ENCODE assay signal across 1 cellular context in the genomic region with DNA sequence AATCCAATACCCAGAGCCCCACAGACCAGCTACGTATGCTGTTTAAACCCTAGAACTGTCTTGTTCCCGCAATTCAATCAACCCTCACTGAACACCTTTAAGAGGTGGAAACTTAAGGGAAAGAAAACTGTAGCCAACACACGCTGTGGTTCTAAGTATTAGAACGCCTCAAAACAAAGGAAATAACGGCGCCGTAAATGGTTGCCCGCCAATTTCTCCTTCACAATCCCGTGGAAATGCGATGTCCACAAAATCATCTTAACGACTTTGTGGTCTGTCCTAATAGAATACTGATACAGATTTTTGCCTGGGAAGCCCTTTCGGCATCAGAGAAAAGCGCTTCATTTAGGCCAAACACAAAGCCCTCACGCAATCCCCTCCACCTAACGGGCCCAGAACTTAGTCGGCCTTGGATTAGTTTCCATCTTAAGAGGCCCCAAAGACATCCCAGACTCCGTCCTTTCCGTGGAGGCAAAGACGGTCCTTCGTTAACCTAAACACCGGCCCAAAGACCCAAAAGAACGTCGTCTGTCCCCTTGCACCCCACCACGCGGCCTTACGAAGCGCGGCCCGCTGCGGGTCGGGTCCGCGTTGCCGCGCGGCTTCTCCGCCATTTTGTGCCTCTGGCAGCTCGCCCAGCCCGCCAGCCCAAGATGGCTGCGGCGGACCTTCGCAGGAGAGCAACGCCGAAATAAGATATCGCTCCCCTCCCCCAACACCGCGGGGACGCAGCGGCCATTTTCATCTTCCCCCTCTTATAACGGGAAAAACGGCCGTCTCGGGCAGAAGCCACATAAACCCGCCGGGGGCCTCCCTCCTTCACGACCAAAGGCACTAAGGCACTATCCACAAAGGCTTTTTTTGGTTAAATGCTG.
A peak's percentile ranks its signal among the peaks of the same experiment; 100 is the strongest.
TF ChIP-seq lines count a peak whose summit lies in the region.

No MANE protein-coding gene starts in this region.

TF ChIP-seq in SK-N-SH, 30 proteins besides CTCF, POLR2A, EP300 and RAD21 (continued from another document):
- TF ChIP-seq YY1 (IDR thresholded peaks at IDR 0.05; ENCODE audit: low read depth) (peak; percentile 99), SMC3 (IDR thresholded peaks at IDR 0.05; ENCODE audit: low read depth, low read length) (no peak), MAX (IDR thresholded peaks at IDR 0.05; ENCODE audit: low read depth) (peak; percentile 91), POLR2AphosphoS5 (IDR thresholded peaks at IDR 0.05; ENCODE audit: low read depth, low read length) (peak; percentile 11), GABPA (IDR thresholded peaks at IDR 0.05; ENCODE audit: low read depth) (no peak), TCF12 (IDR thresholded peaks at IDR 0.05) (peak; percentile 37; the same call in 1 of the 2 replicates), NFIC (IDR thresholded peaks at IDR 0.05; ENCODE audit: borderline replicate concordance) (peak; percentile 92), FOXJ3 (CRISPR knock-in tag; IDR thresholded peaks at IDR 0.05) (no peak), REST (IDR thresholded peaks at IDR 0.05; ENCODE audit: low read depth, low read length) (peak; percentile 72), PBX3 (IDR thresholded peaks at IDR 0.05) (no peak; the same call in 1 of the 2 replicates), ELF1 (IDR thresholded peaks at IDR 0.05) (no peak), CHD2 (IDR thresholded peaks at IDR 0.05; ENCODE audit: low read length, partially characterized antibody) (peak; percentile 92), TEAD4 (IDR thresholded peaks at IDR 0.05; ENCODE audit: borderline replicate concordance, insufficient read depth) (peak; percentile 98), RCOR1 (IDR thresholded peaks at IDR 0.05; ENCODE audit: low read length) (0 out of 2 replicates have a peak, but pooled peaks have one; percentile 16), MXI1 (IDR thresholded peaks at IDR 0.05; ENCODE audit: low read depth, low read length) (peak; percentile 74; the same call in 1 of the 2 replicates)
- TF ChIP-seq, protein P1, sequence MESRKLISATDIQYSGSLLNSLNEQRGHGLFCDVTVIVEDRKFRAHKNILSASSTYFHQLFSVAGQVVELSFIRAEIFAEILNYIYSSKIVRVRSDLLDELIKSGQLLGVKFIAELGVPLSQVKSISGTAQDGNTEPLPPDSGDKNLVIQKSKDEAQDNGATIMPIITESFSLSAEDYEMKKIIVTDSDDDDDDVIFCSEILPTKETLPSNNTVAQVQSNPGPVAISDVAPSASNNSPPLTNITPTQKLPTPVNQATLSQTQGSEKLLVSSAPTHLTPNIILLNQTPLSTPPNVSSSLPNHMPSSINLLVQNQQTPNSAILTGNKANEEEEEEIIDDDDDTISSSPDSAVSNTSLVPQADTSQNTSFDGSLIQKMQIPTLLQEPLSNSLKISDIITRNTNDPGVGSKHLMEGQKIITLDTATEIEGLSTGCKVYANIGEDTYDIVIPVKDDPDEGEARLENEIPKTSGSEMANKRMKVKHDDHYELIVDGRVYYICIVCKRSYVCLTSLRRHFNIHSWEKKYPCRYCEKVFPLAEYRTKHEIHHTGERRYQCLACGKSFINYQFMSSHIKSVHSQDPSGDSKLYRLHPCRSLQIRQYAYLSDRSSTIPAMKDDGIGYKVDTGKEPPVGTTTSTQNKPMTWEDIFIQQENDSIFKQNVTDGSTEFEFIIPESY (IDR thresholded peaks at IDR 0.05; ENCODE audit: borderline replicate concordance, low read depth) = no peak
- TF ChIP-seq, protein P2, sequence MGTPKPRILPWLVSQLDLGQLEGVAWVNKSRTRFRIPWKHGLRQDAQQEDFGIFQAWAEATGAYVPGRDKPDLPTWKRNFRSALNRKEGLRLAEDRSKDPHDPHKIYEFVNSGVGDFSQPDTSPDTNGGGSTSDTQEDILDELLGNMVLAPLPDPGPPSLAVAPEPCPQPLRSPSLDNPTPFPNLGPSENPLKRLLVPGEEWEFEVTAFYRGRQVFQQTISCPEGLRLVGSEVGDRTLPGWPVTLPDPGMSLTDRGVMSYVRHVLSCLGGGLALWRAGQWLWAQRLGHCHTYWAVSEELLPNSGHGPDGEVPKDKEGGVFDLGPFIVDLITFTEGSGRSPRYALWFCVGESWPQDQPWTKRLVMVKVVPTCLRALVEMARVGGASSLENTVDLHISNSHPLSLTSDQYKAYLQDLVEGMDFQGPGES (IDR thresholded peaks at IDR 0.05; ENCODE audit: low read depth, low read length) = no peak
- TF ChIP-seq, protein P3, sequence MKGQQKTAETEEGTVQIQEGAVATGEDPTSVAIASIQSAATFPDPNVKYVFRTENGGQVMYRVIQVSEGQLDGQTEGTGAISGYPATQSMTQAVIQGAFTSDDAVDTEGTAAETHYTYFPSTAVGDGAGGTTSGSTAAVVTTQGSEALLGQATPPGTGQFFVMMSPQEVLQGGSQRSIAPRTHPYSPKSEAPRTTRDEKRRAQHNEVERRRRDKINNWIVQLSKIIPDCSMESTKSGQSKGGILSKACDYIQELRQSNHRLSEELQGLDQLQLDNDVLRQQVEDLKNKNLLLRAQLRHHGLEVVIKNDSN (IDR thresholded peaks at IDR 0.05; ENCODE audit: borderline replicate concordance, low read depth) = peak; percentile 25; the same call in 1 of the 2 replicates
TF ChIP-seq in SK-N-SH: peak in this region for 13.
